Comparison of ENCODE assay signal across 1 cellular context in the genomic region with DNA sequence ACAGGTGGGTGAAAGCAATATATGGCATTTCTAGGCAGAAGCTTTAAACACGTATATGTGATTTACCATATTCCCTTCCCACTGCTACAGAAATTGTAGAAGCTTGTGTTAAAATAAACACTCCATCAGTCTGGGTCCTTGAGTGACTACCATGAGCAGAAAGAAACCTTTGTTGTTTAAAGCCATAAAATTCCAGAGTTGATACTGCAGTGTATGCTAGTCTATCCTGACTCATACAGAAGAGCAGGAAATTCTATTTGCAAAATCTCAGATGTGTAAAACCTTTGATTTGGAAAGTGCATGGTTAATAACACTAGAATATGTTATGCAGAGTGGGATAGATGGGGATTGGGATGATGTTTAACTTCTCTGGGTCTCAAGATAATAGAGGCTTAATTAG.
TF ChIP-seq lines count a peak whose summit lies in the region.

No MANE protein-coding gene starts in this region.

TF ChIP-seq in IMR-90, 13 proteins besides CTCF, POLR2A, EP300 and RAD21 (continued from another document):
- TF ChIP-seq RFX5 (IDR thresholded peaks at IDR 0.05; ENCODE audit: low read depth, low read length): no peak
- TF ChIP-seq, protein P1, sequence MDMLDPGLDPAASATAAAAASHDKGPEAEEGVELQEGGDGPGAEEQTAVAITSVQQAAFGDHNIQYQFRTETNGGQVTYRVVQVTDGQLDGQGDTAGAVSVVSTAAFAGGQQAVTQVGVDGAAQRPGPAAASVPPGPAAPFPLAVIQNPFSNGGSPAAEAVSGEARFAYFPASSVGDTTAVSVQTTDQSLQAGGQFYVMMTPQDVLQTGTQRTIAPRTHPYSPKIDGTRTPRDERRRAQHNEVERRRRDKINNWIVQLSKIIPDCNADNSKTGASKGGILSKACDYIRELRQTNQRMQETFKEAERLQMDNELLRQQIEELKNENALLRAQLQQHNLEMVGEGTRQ (IDR thresholded peaks at IDR 0.05; ENCODE audit: low read depth, low read length): no peak
- no peak for TF ChIP-seq BHLHE40 (IDR thresholded peaks at IDR 0.05; ENCODE audit: low read depth, low read length)
